In genomic region chrX:38006283-38006682, GRCh38 we compare ENCODE assay signal across 1 cellular context.
TF ChIP-seq lines count a peak whose summit lies in the region.

Gene SYTL5, plus strand, starts transcription at chrX:38006553. Its CDS starts 27,337 bp downstream, at chrX:38033890.

TF ChIP-seq in HEK293, 187 proteins besides CTCF, POLR2A, EP300 and RAD21 (continued from another document):
- no peak for TF ChIP-seq HIC1 (tag by site-specific recombination; IDR thresholded peaks at IDR 0.05)
